9 cellular contexts compared by ENCODE assay signal in genomic region chr20:45053441-45054351, GRCh38. TPM values are rescaled to one million over a fixed set of nuclear protein-coding genes. Genes with fewer than 3 reads are reported as not detected.
A peak's percentile ranks its signal among the peaks of the same experiment; 100 is the strongest.
DNase-seq lines count a peak whose midpoint lies in the region; ATAC-seq, FAIRE-seq and TF ChIP-seq lines count a peak whose summit lies in the region.
"Had no signal": no experiment of that assay in that cellular context is flagged by ENCODE, and none has a peak within 500 bp of the region (broad histone marks: within the 10 kb centered on the region; RNA-seq: fewer than 3 reads in every experiment).

No MANE protein-coding gene starts in this region.

- peak overlapping the region; percentile 78 for H3K27ac Mint-ChIP-seq in CD8-positive, alpha-beta T cell
- peak overlapping the region; percentile 85 for H3K27ac Mint-ChIP-seq in activated naive CD8-positive, alpha-beta T cell treated with anti-CD3 and anti-CD28 coated beads for 36 hours
- peak overlapping the region; percentile 17 to 89 (median 79) for H3K27ac Mint-ChIP-seq in naive thymus-derived CD4-positive, alpha-beta T cell

- peaks cover 23% of the 10 kb centered on the region for H3K36me3 ChIP-seq in CD8-positive, alpha-beta T cell (ENCODE audit: insufficient read depth, low read length)
- H3K36me3 ChIP-seq in GM23248 (ENCODE audit: low read depth) = no peaks in the 10 kb centered on the region
- peaks cover 9 to 64% (median 16%) of the 10 kb centered on the region in 3 experiments for H3K36me3 ChIP-seq in naive thymus-derived CD4-positive, alpha-beta T cell (ENCODE audit: control insufficient read depth in 2 of 3, insufficient read depth in 3 of 3, low read length in 3 of 3)
- no peaks in the 10 kb centered on the region for H3K36me3 ChIP-seq in right lobe of liver

- peak; percentile 15 for ATAC-seq in CD8-positive, alpha-beta T cell
- ATAC-seq in naive thymus-derived CD4-positive, alpha-beta T cell = no peak
- ATAC-seq in right lobe of liver = no peak

- H4K20me1 ChIP-seq in GM23248 (ENCODE audit: insufficient read depth) = no peaks in the 10 kb centered on the region

- peak overlapping the region; percentile 46 for H3K9ac ChIP-seq in GM23248

- no peak overlapping the region for H3K27ac ChIP-seq in CD8-positive, alpha-beta T cell (ENCODE audit: low read depth, low read length)
- H3K27ac ChIP-seq in GM23248 = peak overlapping the region; percentile 71
- H3K27ac ChIP-seq in naive thymus-derived CD4-positive, alpha-beta T cell (ENCODE audit: low read depth, low read length) = peak overlapping the region; percentile 43
- H3K27ac ChIP-seq in right lobe of liver = no peak overlapping the region

- H3K9me3 ChIP-seq in CD8-positive, alpha-beta T cell (ENCODE audit: low read length) = no peaks in the 10 kb centered on the region
- H3K9me3 ChIP-seq in GM23248 (ENCODE audit: low read depth) (no peaks in the 10 kb centered on the region), right lobe of liver (no peaks in the 10 kb centered on the region)
- no peaks in the 10 kb centered on the region for H3K9me3 ChIP-seq in naive thymus-derived CD4-positive, alpha-beta T cell (ENCODE audit: control insufficient read depth in 2 of 3, low read length in 3 of 3)

- no peak overlapping the region for H3K4me3 Mint-ChIP-seq in CD8-positive, alpha-beta T cell
- H3K4me3 Mint-ChIP-seq in activated naive CD8-positive, alpha-beta T cell treated with anti-CD3 and anti-CD28 coated beads for 36 hours = peak overlapping the region; percentile 30
- peak overlapping the region in 7 of 10 donors; percentile 12 to 61 (median 46) for H3K4me3 Mint-ChIP-seq in naive thymus-derived CD4-positive, alpha-beta T cell

- H3K79me2 ChIP-seq in GM23248 (ENCODE audit: insufficient read depth) = peaks cover 27% of the 10 kb centered on the region

- peaks cover 27% of the 10 kb centered on the region for H3F3A ChIP-seq in GM23248 (ENCODE audit: insufficient read depth)

- no peaks in the 10 kb centered on the region for H3K27me3 Mint-ChIP-seq in CD8-positive, alpha-beta T cell (ENCODE audit: low read depth)
- no peaks in the 10 kb centered on the region for H3K27me3 Mint-ChIP-seq in activated naive CD8-positive, alpha-beta T cell treated with anti-CD3 and anti-CD28 coated beads for 36 hours
- H3K27me3 Mint-ChIP-seq in naive thymus-derived CD4-positive, alpha-beta T cell = no peaks in the 10 kb centered on the region

- peaks cover 75% of the 10 kb centered on the region for H3K4me1 ChIP-seq in CD8-positive, alpha-beta T cell (ENCODE audit: insufficient read depth, low read length)
- H3K4me1 ChIP-seq in GM23248 (ENCODE audit: insufficient read depth) (peaks cover 23% of the 10 kb centered on the region), right lobe of liver (peaks cover 0 to 8% (median 0%) of the 10 kb centered on the region in 4 donors)
- peaks cover 47 to 59% of the 10 kb centered on the region in 2 donors for H3K4me1 ChIP-seq in naive thymus-derived CD4-positive, alpha-beta T cell (ENCODE audit: control insufficient read depth in 2 of 2, insufficient read depth in 2 of 2, low read length in 2 of 2)

- H3K4me1 Mint-ChIP-seq in CD8-positive, alpha-beta T cell (ENCODE audit: low read depth) = peaks cover 86% of the 10 kb centered on the region
- H3K4me1 Mint-ChIP-seq in activated naive CD8-positive, alpha-beta T cell treated with anti-CD3 and anti-CD28 coated beads for 36 hours = peaks cover 82% of the 10 kb centered on the region
- peaks cover 57 to 96% (median 91%) of the 10 kb centered on the region in 7 donors for H3K4me1 Mint-ChIP-seq in naive thymus-derived CD4-positive, alpha-beta T cell

- POLR2A ChIA-PET in CD8-positive, alpha-beta T cell (lab: Charles Lee) = interaction anchor here (1.0 to 1.5 kb wide), 3 partner anchors 12 to 43 kb away, joined by 3 to 4 read pairs (median 3); no protein-coding TSS in a partner anchor
- POLR2A ChIA-PET in naive thymus-derived CD4-positive, alpha-beta T cell (lab: Charles Lee) = interaction anchor here (0.8 to 1.2 kb wide), 2 partner anchors 9 to 38 kb away, joined by 3 to 4 read pairs; no protein-coding TSS in a partner anchor

- H3K9me2 ChIP-seq in GM23248 (ENCODE audit: insufficient read depth) = no peaks in the 10 kb centered on the region

- no peak for TF ChIP-seq POLR2A in right lobe of liver (IDR thresholded peaks at IDR 0.05)

- intact Hi-C loops in CD8-positive, alpha-beta T cell (cut with DNase I, micrococcal nuclease) = no loop called here
- intact Hi-C loops in naive thymus-derived CD4-positive, alpha-beta T cell (cut with micrococcal nuclease) = loop anchor here (2.0 kb wide), 2 partner anchors 17 to 43 kb away; no protein-coding TSS in a partner anchor
- intact Hi-C loops in right lobe of liver (cut with DNase I) = no loop called here

- CTCF ChIA-PET in CD8-positive, alpha-beta T cell (lab: Charles Lee) = interaction anchor here (0.6 to 2.5 kb wide), 5 partner anchors 10 to 1426 kb away, joined by 3 to 8 read pairs (median 7); no protein-coding TSS in a partner anchor
- CTCF ChIA-PET in naive thymus-derived CD4-positive, alpha-beta T cell (lab: Charles Lee) = interaction anchor here (0.6 to 1.8 kb wide), 3 partner anchors 10 to 310 kb away, joined by 3 to 7 read pairs (median 3); no protein-coding TSS in a partner anchor

- FAIRE-seq in urothelium cell line (lab: Jason Lieb, UNC) = no peak

- in situ Hi-C loops in GM23248 (cut with MboI) = no loop called here

- no peaks in the 10 kb centered on the region for H3K27me3 ChIP-seq in CD8-positive, alpha-beta T cell (ENCODE audit: insufficient read depth, low read length)
- H3K27me3 ChIP-seq in GM23248 (replicated peaks; ENCODE audit: insufficient read depth) = no peaks in the 10 kb centered on the region
- no peaks in the 10 kb centered on the region for H3K27me3 ChIP-seq in naive thymus-derived CD4-positive, alpha-beta T cell (ENCODE audit: control insufficient read depth in 2 of 2, insufficient read depth in 2 of 2, low read length in 2 of 2)
- no peaks in the 10 kb centered on the region for H3K27me3 ChIP-seq in right lobe of liver

- no peak for TF ChIP-seq CTCF in CD8-positive, alpha-beta T cell (IDR thresholded peaks at IDR 0.05)
- no peak for TF ChIP-seq CTCF in right lobe of liver (IDR thresholded peaks at IDR 0.05)

- 89 to 92% methylated on average over 7 of the region's 7 CpGs for WGBS in GM23248 (ENCODE audit: low coverage in 1 of 2, low lambda C conversion rate in 2 of 2, missing lambda C conversion rate in 2 of 2), 2 experiments
- WGBS in right lobe of liver (ENCODE audit: insufficient coverage, low coverage, low lambda C conversion rate, missing lambda C conversion rate) = 85% methylated on average over 5 of the region's 7 CpGs

- no peaks in the 10 kb centered on the region for H3K9me3 Mint-ChIP-seq in CD8-positive, alpha-beta T cell
- no peaks in the 10 kb centered on the region for H3K9me3 Mint-ChIP-seq in activated naive CD8-positive, alpha-beta T cell treated with anti-CD3 and anti-CD28 coated beads for 36 hours
- no peaks in the 10 kb centered on the region for H3K9me3 Mint-ChIP-seq in naive thymus-derived CD4-positive, alpha-beta T cell

- no peak for DNase-seq in CD8-positive, alpha-beta T cell
- DNase-seq in GM23248 (no peak), right lobe of liver (no peak), HuH-7 (ENCODE audit: low spot score) (no peak), inferior parietal cortex (ENCODE audit: extremely low spot score) (no peak), urothelium cell line (ENCODE audit: low spot score) (no peak)
- DNase-seq in activated naive CD8-positive, alpha-beta T cell treated with anti-CD3 and anti-CD28 coated beads for 36 hours = no peak
- DNase-seq in naive thymus-derived CD4-positive, alpha-beta T cell = no peak
- DNase-seq: NCI-H446 treated with DMSO at 0.1 percent for 48 hours had no signal

- no peak overlapping the region for H3K4me3 ChIP-seq in CD8-positive, alpha-beta T cell (ENCODE audit: low read depth, low read length)
- H3K4me3 ChIP-seq in GM23248 (0 out of 2 replicates have a peak overlapping the region, but pooled peaks have one; percentile 5), right lobe of liver (no peak overlapping the region)
- no peak overlapping the region for H3K4me3 ChIP-seq in naive thymus-derived CD4-positive, alpha-beta T cell (ENCODE audit: low read length)

- H3K4me2 ChIP-seq in GM23248 (ENCODE audit: unreplicated experiment) = peak overlapping the region; percentile 43

- H3K36me3 Mint-ChIP-seq in CD8-positive, alpha-beta T cell = peaks cover 83% of the 10 kb centered on the region
- peaks cover 54% of the 10 kb centered on the region for H3K36me3 Mint-ChIP-seq in activated naive CD8-positive, alpha-beta T cell treated with anti-CD3 and anti-CD28 coated beads for 36 hours
- H3K36me3 Mint-ChIP-seq in naive thymus-derived CD4-positive, alpha-beta T cell = peaks cover 11 to 47% (median 22%) of the 10 kb centered on the region in 5 donors

- H2AFZ ChIP-seq in GM23248 = 0 out of 2 replicates have a peak overlapping the region, but pooled peaks have one; percentile 31

RNA-seq across cellular contexts. Expression of gene KCNS1, which starts 47.2 kb away (rescaled TPM):
- not detected for total RNA-seq in CD8-positive, alpha-beta T cell
- 0.11 and 0.25 TPM in 2 replicates for total RNA-seq in GM23248 (2014; rRNA removed; shearing (Covaris generic))
- 0.55 and 0.99 TPM in 2 replicates for polyA plus RNA-seq in GM23248 (2016; fragmentation: Nextera tagmentation; extraction: Ambion mirVana)
- under 1 TPM; 0.56 to 0.70 TPM for total RNA-seq in activated naive CD8-positive, alpha-beta T cell treated with anti-CD3 and anti-CD28 coated beads for 36 hours
- under 1 TPM in 1 of 5 experiments, not detected in 4; 0.12 TPM for total RNA-seq in naive thymus-derived CD4-positive, alpha-beta T cell
- polyA plus RNA-seq in naive thymus-derived CD4-positive, alpha-beta T cell = under 1 TPM; 0.07 to 0.08 TPM
- total RNA-seq in right lobe of liver = under 1 TPM in 1 of 6 experiments, not detected in 5; 0.12 TPM

Comparison
In these comparisons a context has a peak if more than half of its experiments do, and no peak if none do; other contexts are left out.
1. H3K27ac ChIP-seq: peak in GM23248 (single experiment) and naive thymus-derived CD4-positive, alpha-beta T cell (single experiment); none in CD8-positive, alpha-beta T cell (single experiment) and right lobe of liver (0 of 3).
2. intact Hi-C loops: an anchor here in naive thymus-derived CD4-positive, alpha-beta T cell (2.0 kb wide); none called in CD8-positive, alpha-beta T cell and right lobe of liver.
3. Peak in every context shown above with its lines, with median percentiles within 50 percentile points of each other: H3K27ac Mint-ChIP-seq.